ENCODE assay signal across 16 cellular contexts in genomic region chr4:727576-727975, GRCh38.
"Had no signal": no experiment of that assay in that cellular context is flagged by ENCODE, and none has a peak within 500 bp of the region (broad histone marks: within the 10 kb centered on the region; RNA-seq: fewer than 3 reads in every experiment).

No MANE protein-coding gene starts in this region.

- H3K9me3 ChIP-seq: testis, upper lobe of right lung had no signal

- H3K4me3 ChIP-seq: cardiac muscle cell, coronary artery, hepatocyte, SK-N-MC, skin epidermis, testis, upper lobe of right lung had no signal

- H3K36me3 Mint-ChIP-seq: activated naive CD8-positive, alpha-beta T cell; naive B cell had no signal

- H3K27ac Mint-ChIP-seq: activated naive CD8-positive, alpha-beta T cell; activated T-cell treated with anti-CD3 and anti-CD28 coated beads, Interleukin-2, amount 50 U/mL, for 24 hours had no signal

- H2AFZ ChIP-seq: hepatocyte had no signal

- H3K27me3 Mint-ChIP-seq: activated naive CD8-positive, alpha-beta T cell; activated T-cell treated with anti-CD3 and anti-CD28 coated beads, Interleukin-2, amount 50 U/mL, for 24 hours; naive B cell; stimulated activated naive CD8-positive, alpha-beta T cell treated with anti-CD3 and anti-CD28 coated beads, Interleukin-15, amount 100 ng/mL, for 72 hours; T-cell had no signal

- DNase-seq: activated CD4-positive, alpha-beta T cell treated with anti-CD3 and anti-CD28 coated beads, Interleukin-2, amount 50 U/mL, for 1 hour; activated effector memory CD4-positive, alpha-beta T cell treated with anti-CD3 and anti-CD28 coated beads, Interleukin-2, amount 50 U/mL, for 16 hours; activated T-cell treated with anti-CD3 and anti-CD28 coated beads, Interleukin-2, amount 50 U/mL, for 24 hours; effector CD4-positive, alpha-beta T cell; naive B cell; stimulated activated CD4-positive, alpha-beta T cell treated with anti-CD3 and anti-CD28 coated beads, Interleukin-4, amount 100 ng/mL, for 4 hours; stimulated activated naive CD8-positive, alpha-beta T cell treated with anti-CD3 and anti-CD28 coated beads, Interleukin-15, amount 100 ng/mL, for 72 hours; T-cell; testis; upper lobe of right lung had no signal

- ATAC-seq: stimulated activated naive CD8-positive, alpha-beta T cell treated with anti-CD3 and anti-CD28 coated beads, Interleukin-15, amount 100 ng/mL, for 72 hours; T-cell; upper lobe of right lung had no signal

- H3K36me3 ChIP-seq: cardiac muscle cell had no signal

- H3K4me3 Mint-ChIP-seq: activated naive CD8-positive, alpha-beta T cell; activated T-cell treated with anti-CD3 and anti-CD28 coated beads, Interleukin-2, amount 50 U/mL, for 24 hours; stimulated activated naive CD8-positive, alpha-beta T cell treated with anti-CD3 and anti-CD28 coated beads, Interleukin-15, amount 100 ng/mL, for 72 hours; T-cell had no signal

- H3K4me2 ChIP-seq: hepatocyte had no signal

- H3K9me3 Mint-ChIP-seq: activated T-cell treated with anti-CD3 and anti-CD28 coated beads, Interleukin-2, amount 50 U/mL, for 24 hours; stimulated activated naive CD8-positive, alpha-beta T cell treated with anti-CD3 and anti-CD28 coated beads, Interleukin-15, amount 100 ng/mL, for 72 hours; T-cell had no signal

- H3K27ac ChIP-seq: hepatocyte, SK-N-MC, testis, upper lobe of right lung had no signal

- H3K27me3 ChIP-seq: cardiac muscle cell, hepatocyte, testis, upper lobe of right lung had no signal
